In genomic region chr4:153241295-153241694, GRCh38 we compare ENCODE assay signal across 17 cellular contexts. TPM values are rescaled to one million over a fixed set of nuclear protein-coding genes. Genes with fewer than 3 reads are reported as not detected.
"Had no signal": no experiment of that assay in that cellular context is flagged by ENCODE, and none has a peak within 500 bp of the region (broad histone marks: within the 10 kb centered on the region; RNA-seq: fewer than 3 reads in every experiment).

No MANE protein-coding gene starts in this region.

- H3K4me3 ChIP-seq: ascending aorta, gastrocnemius medialis, mucosa of descending colon, psoas muscle, right lobe of liver, thyroid gland, uterus had no signal

- H3K4me1 ChIP-seq: ascending aorta, uterus had no signal

- ATAC-seq: activated CD8-positive, alpha-beta memory T cell treated with anti-CD3 and anti-CD28 coated beads, Interleukin-2, amount 10 ng/mL, durations not matched to agents 7 days and 5 days; gastrocnemius medialis; naive thymus-derived CD8-positive, alpha-beta T cell; psoas muscle; T-cell had no signal

- H3K27ac ChIP-seq: ascending aorta, gastrocnemius medialis, psoas muscle, right lobe of liver, uterus had no signal

- H3K27me3 ChIP-seq: ascending aorta, gastrocnemius medialis, right lobe of liver, thyroid gland, uterus had no signal

- H3K36me3 ChIP-seq: gastrocnemius medialis, right lobe of liver, thyroid gland, uterus had no signal

- DNase-seq: activated CD4-positive, alpha-beta memory T cell treated with anti-CD3 and anti-CD28 coated beads for 36 hours; activated CD4-positive, alpha-beta T cell treated with anti-CD3 and anti-CD28 coated beads for 1 hour; activated CD8-positive, alpha-beta memory T cell treated with anti-CD3 and anti-CD28 coated beads, Interleukin-2, amount 10 ng/mL, durations not matched to agents 7 days and 5 days; activated naive CD4-positive, alpha-beta T cell treated with anti-CD3 and anti-CD28 coated beads for 36 hours; activated T-cell treated with anti-CD3 and anti-CD28 coated beads, Interleukin-2, amount 50 U/mL, for 1 hour; gastrocnemius medialis; mammary epithelial cell; mucosa of descending colon; naive thymus-derived CD8-positive, alpha-beta T cell; occipital lobe; psoas muscle; right lobe of liver; T-cell; T1000; thyroid gland; uterus had no signal

- H3K9me3 ChIP-seq: ascending aorta, gastrocnemius medialis, mucosa of descending colon, psoas muscle, right lobe of liver, thyroid gland, uterus had no signal

RNA-seq across cellular contexts. Expression of gene TRIM2, which starts 37.1 kb away (rescaled TPM):
- total RNA-seq: activated CD8-positive, alpha-beta memory T cell treated with anti-CD3 and anti-CD28 coated beads, Interleukin-2, amount 10 ng/mL, durations not matched to agents 7 days and 5 days had no signal
